14 cellular contexts compared by ENCODE assay signal in genomic region chr6:63023726-63024125, GRCh38.
DNase-seq lines count a peak whose midpoint lies in the region; ATAC-seq and TF ChIP-seq lines count a peak whose summit lies in the region.
"Had no signal": no experiment of that assay in that cellular context is flagged by ENCODE, and none has a peak within 500 bp of the region (broad histone marks: within the 10 kb centered on the region; RNA-seq: fewer than 3 reads in every experiment).

No MANE protein-coding gene starts in this region.

- POLR2A ChIA-PET in MCF 10A (lab: Yijun Ruan, JAX) = no interaction called here

- no peak for TF ChIP-seq POLR2A in breast epithelium (IDR thresholded peaks at IDR 0.05)

- no peak overlapping the region for H3K4me3 Mint-ChIP-seq in MCF 10A (ENCODE audit: unreplicated experiment)
- H3K4me3 Mint-ChIP-seq in stimulated activated memory B cell treated with anti-CD40 and anti-IgM and Interleukin-4, amounts not matched to agents 10 μg/mL and 1 μg/mL and 100 μg/mL, for 72 hours = no peak overlapping the region
- H3K4me3 Mint-ChIP-seq: CD4-positive, alpha-beta memory T cell had no signal

- CTCF ChIA-PET in MCF 10A (lab: Yijun Ruan, JAX) = interaction anchor here (1.2 kb wide), 1 partner anchor 35 kb away, joined by 4 read pairs; no protein-coding TSS in a partner anchor

- no peaks in the 10 kb centered on the region for H3K27me3 ChIP-seq in breast epithelium

- no peaks in the 10 kb centered on the region for H3K36me3 Mint-ChIP-seq in MCF 10A (ENCODE audit: insufficient read depth, unreplicated experiment)
- no peaks in the 10 kb centered on the region for H3K36me3 Mint-ChIP-seq in stimulated activated memory B cell treated with anti-CD40 and anti-IgM and Interleukin-4, amounts not matched to agents 10 μg/mL and 1 μg/mL and 100 μg/mL, for 72 hours
- H3K36me3 Mint-ChIP-seq: CD4-positive, alpha-beta memory T cell had no signal

- no peaks in the 10 kb centered on the region for H3K9me3 ChIP-seq in breast epithelium
- H3K9me3 ChIP-seq: Caco-2 had no signal

- peak; percentile 26 for ATAC-seq in stimulated activated memory B cell treated with anti-CD40 and anti-IgM and Interleukin-4, amounts not matched to agents 10 μg/mL and 1 μg/mL and 100 μg/mL, for 72 hours

- H3K4me1 Mint-ChIP-seq in MCF 10A (ENCODE audit: insufficient read depth, unreplicated experiment) = no peaks in the 10 kb centered on the region
- H3K4me1 Mint-ChIP-seq in stimulated activated memory B cell treated with anti-CD40 and anti-IgM and Interleukin-4, amounts not matched to agents 10 μg/mL and 1 μg/mL and 100 μg/mL, for 72 hours = no peaks in the 10 kb centered on the region
- H3K4me1 Mint-ChIP-seq: CD4-positive, alpha-beta memory T cell had no signal

- intact Hi-C loops in MCF 10A (cut with micrococcal nuclease) (no loop called here), breast epithelium (cut with DNase I; ENCODE audit: low total_unique reads) (no loop called here), head of caudate nucleus (cut with DNase I) (no loop called here)

- no TSS peak for BruUV-seq in MCF 10A (replicated peaks; lab: Mats Ljungman, UMichigan)

- TF ChIP-seq CTCF in MCF 10A (IDR thresholded peaks at IDR 0.05; ENCODE audit: unreplicated experiment) (no peak), breast epithelium (IDR thresholded peaks at IDR 0.05) (no peak)

- no peak overlapping the region for H3K27ac Mint-ChIP-seq in MCF 10A (ENCODE audit: low read depth, unreplicated experiment)
- no peak overlapping the region for H3K27ac Mint-ChIP-seq in stimulated activated memory B cell treated with anti-CD40 and anti-IgM and Interleukin-4, amounts not matched to agents 10 μg/mL and 1 μg/mL and 100 μg/mL, for 72 hours
- H3K27ac Mint-ChIP-seq: CD4-positive, alpha-beta memory T cell had no signal

- H3K27me3 Mint-ChIP-seq in MCF 10A (ENCODE audit: insufficient read depth, unreplicated experiment) = no peaks in the 10 kb centered on the region
- H3K27me3 Mint-ChIP-seq in stimulated activated memory B cell treated with anti-CD40 and anti-IgM and Interleukin-4, amounts not matched to agents 10 μg/mL and 1 μg/mL and 100 μg/mL, for 72 hours = no peaks in the 10 kb centered on the region
- H3K27me3 Mint-ChIP-seq: CD4-positive, alpha-beta memory T cell had no signal

- no peak overlapping the region for H3K4me3 ChIP-seq in breast epithelium
- H3K4me3 ChIP-seq: GM23248 had no signal

- no peak overlapping the region for H3K27ac ChIP-seq in breast epithelium
- H3K27ac ChIP-seq: GM23248 had no signal

- DNase-seq in MCF 10A (ENCODE audit: unreplicated experiment) (peak; percentile 49), breast epithelium (ENCODE audit: low spot score in 2 of 2) (no peak), head of caudate nucleus (peak in 34 of 42 donors; percentile 5 to 77 (median 28)), pons (ENCODE audit: low spot score) (no peak), NCI-H1092 treated with DMSO at 0.1 percent for 48 hours (lab: John Stamatoyannopoulos, UW) (no peak)
- DNase-seq: C1 segment of cervical spinal cord; Caco-2; CD4-positive, alpha-beta memory T cell; DMS153; DND-41; GM23248; H7; HCEC 1CT had no signal

- no peaks in the 10 kb centered on the region for H3K4me1 ChIP-seq in breast epithelium
- H3K4me1 ChIP-seq: Caco-2 had no signal

- no peaks in the 10 kb centered on the region for H3K36me3 ChIP-seq in breast epithelium

- no peaks in the 10 kb centered on the region for H3K9me3 Mint-ChIP-seq in MCF 10A (ENCODE audit: unreplicated experiment)
- H3K9me3 Mint-ChIP-seq in stimulated activated memory B cell treated with anti-CD40 and anti-IgM and Interleukin-4, amounts not matched to agents 10 μg/mL and 1 μg/mL and 100 μg/mL, for 72 hours = no peaks in the 10 kb centered on the region

Comparison
In these comparisons a context has a peak if more than half of its experiments do, and no peak if none do; other contexts are left out.
1. DNase-seq: peak in MCF 10A (single experiment) and head of caudate nucleus (34 of 42); none in breast epithelium (0 of 2), pons (single experiment) and NCI-H1092 treated with DMSO at 0.1 percent for 48 hours (single experiment).